ENCODE assay signal across 2 cellular contexts in genomic region chr5:113058269-113058668, GRCh38.
TF ChIP-seq lines count a peak whose summit lies in the region.

No MANE protein-coding gene starts in this region.

TF ChIP-seq in GM23338, 12 proteins besides CTCF, POLR2A, EP300 and RAD21 (continued from another document):
- no peak for TF ChIP-seq ZNF462 (CRISPR knock-in tag; IDR thresholded peaks at IDR 0.05)
- no peak for TF ChIP-seq EZH2 (IDR thresholded peaks at IDR 0.05; ENCODE audit: low read depth, unreplicated experiment)
- no peak for TF ChIP-seq REST (IDR thresholded peaks at IDR 0.05; ENCODE audit: unreplicated experiment)
- TF ChIP-seq ETS1 (IDR thresholded peaks at IDR 0.05): no peak
- no peak for TF ChIP-seq CREB1 (CRISPR knock-in tag; IDR thresholded peaks at IDR 0.05; ENCODE audit: low read depth)
- TF ChIP-seq EZH2phosphoT487 (IDR thresholded peaks at IDR 0.05; ENCODE audit: unreplicated experiment): no peak
- no peak for TF ChIP-seq ZNF331 (CRISPR knock-in tag; IDR thresholded peaks at IDR 0.05; ENCODE audit: low read depth)
- no peak for TF ChIP-seq POLR2AphosphoS5 (IDR thresholded peaks at IDR 0.05; ENCODE audit: low read depth)
- no peak for TF ChIP-seq ZNF114 (CRISPR knock-in tag; IDR thresholded peaks at IDR 0.05)

TF ChIP-seq in K562, 482 proteins besides CTCF, POLR2A, EP300 and RAD21 (continued from another document):
- TF ChIP-seq ZNF274 (IDR thresholded peaks at IDR 0.05; ENCODE audit: borderline replicate concordance, low read depth, low read length): no peak
- peak; percentile 74 for TF ChIP-seq CBFA2T3 (IDR thresholded peaks at IDR 0.05)
TF ChIP-seq in K562: peak in this region for 1.
